Comparison of ENCODE assay signal across 8 cellular contexts in the genomic region with DNA sequence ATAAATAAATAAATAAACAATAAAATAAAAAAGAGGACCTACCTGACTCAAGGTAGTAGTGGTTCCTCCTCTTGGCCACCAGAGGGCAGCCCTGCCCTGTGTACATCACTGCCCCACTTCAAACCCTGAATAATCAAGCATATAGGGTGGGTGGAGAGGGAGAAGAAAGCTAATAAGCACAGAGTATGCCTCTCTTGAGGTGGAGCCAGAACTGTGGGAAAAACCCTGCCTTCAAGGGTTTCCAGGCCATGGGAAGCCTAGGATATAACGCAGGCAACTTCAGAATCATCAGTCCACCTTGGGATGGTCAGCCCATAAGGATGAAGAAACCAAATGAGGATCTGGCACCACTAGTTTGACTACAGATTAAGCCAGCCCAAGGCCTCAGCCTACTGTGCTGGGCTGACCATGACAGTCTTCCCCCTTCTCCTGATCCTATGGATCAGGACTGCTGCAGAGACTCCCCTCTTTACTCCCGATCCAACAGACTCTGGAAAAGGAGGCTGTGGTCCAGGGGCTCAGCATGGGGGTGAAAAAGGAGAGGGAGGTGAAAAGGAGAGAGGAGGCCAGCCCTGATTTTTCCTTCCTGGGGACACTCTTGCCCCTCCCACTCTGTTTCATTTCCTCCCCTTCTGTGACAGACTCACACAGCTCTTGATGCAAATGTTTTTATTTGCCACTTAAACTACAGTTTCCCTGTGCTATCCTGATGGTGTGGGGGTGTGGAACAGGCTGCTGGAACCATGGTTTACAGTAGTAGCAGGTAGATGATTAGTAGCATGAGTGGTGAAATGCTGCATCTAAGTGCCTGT. TPM values are rescaled to one million over a fixed set of nuclear protein-coding genes. Genes with fewer than 3 reads are reported as not detected.
DNase-seq lines count a peak whose midpoint lies in the region; ATAC-seq and TF ChIP-seq lines count a peak whose summit lies in the region.

No MANE protein-coding gene starts in this region.

- peaks cover 14% of the 10 kb centered on the region for H3K36me3 Mint-ChIP-seq in activated CD4-positive, alpha-beta T cell treated with anti-CD3 and anti-CD28 coated beads, Interleukin-2, amount 10 ng/mL, durations not matched to agents 24 days and 14 days (ENCODE audit: low read depth)

- peak; percentile 27 for DNase-seq in NCI-H2107 treated with DMSO at 0.1 percent for 48 hours (lab: John Stamatoyannopoulos, UW; ENCODE audit: unreplicated experiment)
- DNase-seq in NCI-H2107 (lab: John Stamatoyannopoulos, UW) = no peak
- no peak for DNase-seq in HFF-Myc (ENCODE audit: extremely low read depth, low read depth)
- peak; percentile 69 for DNase-seq in NCI-H2196 (lab: John Stamatoyannopoulos, UW; ENCODE audit: unreplicated experiment)
- DNase-seq in activated CD4-positive, alpha-beta T cell treated with anti-CD3 and anti-CD28 coated beads, Interleukin-2, amount 10 ng/mL, durations not matched to agents 24 days and 14 days = peak; percentile 79
- peak; percentile 18 for DNase-seq in effector CD8-positive, alpha-beta T cell (lab: John Stamatoyannopoulos, UW)
- peak in 1 of 3 donors; percentile 45 for DNase-seq in mucosa of descending colon
- no peak for DNase-seq in upper lobe of right lung

- H3K36me3 ChIP-seq in mucosa of descending colon (ENCODE audit: low read depth) (no peaks in the 10 kb centered on the region), upper lobe of right lung (peaks cover 67% of the 10 kb centered on the region)

- peaks cover 8% of the 10 kb centered on the region for H3K4me1 Mint-ChIP-seq in activated CD4-positive, alpha-beta T cell treated with anti-CD3 and anti-CD28 coated beads, Interleukin-2, amount 10 ng/mL, durations not matched to agents 24 days and 14 days

- H3K9me3 Mint-ChIP-seq in activated CD4-positive, alpha-beta T cell treated with anti-CD3 and anti-CD28 coated beads, Interleukin-2, amount 10 ng/mL, durations not matched to agents 24 days and 14 days = no peaks in the 10 kb centered on the region

- H3K9me3 ChIP-seq in mucosa of descending colon (no peaks in the 10 kb centered on the region), upper lobe of right lung (no peaks in the 10 kb centered on the region)

- H3K4me1 ChIP-seq in mucosa of descending colon (ENCODE audit: low read depth) = peaks cover 2% of the 10 kb centered on the region
- peaks cover 2% of the 10 kb centered on the region for H3K4me1 ChIP-seq in upper lobe of right lung

- no peak overlapping the region for H3K27ac ChIP-seq in upper lobe of right lung

- H3K27me3 Mint-ChIP-seq in activated CD4-positive, alpha-beta T cell treated with anti-CD3 and anti-CD28 coated beads, Interleukin-2, amount 10 ng/mL, durations not matched to agents 24 days and 14 days = no peaks in the 10 kb centered on the region

- H3K4me3 ChIP-seq in HFF-Myc (replicated peaks; ENCODE audit: low read depth, low read length) (no peak overlapping the region), mucosa of descending colon (no peak overlapping the region), upper lobe of right lung (no peak overlapping the region)

- no peak overlapping the region for H3K4me3 Mint-ChIP-seq in activated CD4-positive, alpha-beta T cell treated with anti-CD3 and anti-CD28 coated beads, Interleukin-2, amount 10 ng/mL, durations not matched to agents 24 days and 14 days

- intact Hi-C loops in activated CD4-positive, alpha-beta T cell treated with anti-CD3 and anti-CD28 coated beads, Interleukin-2, amount 10 ng/mL, durations not matched to agents 24 days and 14 days (cut with micrococcal nuclease) = loop anchor here (1.0 kb wide), 3 partner anchors 9 to 54 kb away; no protein-coding TSS in a partner anchor
- intact Hi-C loops in mucosa of descending colon (cut with DNase I, micrococcal nuclease) (no loop called here), upper lobe of right lung (cut with DNase I) (loop anchor here (10.0 kb wide), 1 partner anchor 58 kb away; a partner anchor contains a TSS)

- TF ChIP-seq CTCF in HFF-Myc (IDR thresholded peaks at IDR 0.05; ENCODE audit: low read depth, low read length, missing control alignments) = peak; percentile 87
- TF ChIP-seq CTCF in mucosa of descending colon (IDR thresholded peaks at IDR 0.05) = peak; percentile 74
- peak; percentile 95 for TF ChIP-seq CTCF in upper lobe of right lung (IDR thresholded peaks at IDR 0.05)

- peak; percentile 84 for ATAC-seq in mucosa of descending colon
- ATAC-seq in upper lobe of right lung = peak; percentile 91

- H3K27ac Mint-ChIP-seq in activated CD4-positive, alpha-beta T cell treated with anti-CD3 and anti-CD28 coated beads, Interleukin-2, amount 10 ng/mL, durations not matched to agents 24 days and 14 days = no peak overlapping the region

- H3K27me3 ChIP-seq in upper lobe of right lung = no peaks in the 10 kb centered on the region

RNA-seq across cellular contexts. Expression of a gene that starts 10.1 kb away (rescaled TPM):
- 1.1 and 1.3 TPM in 2 replicates for total RNA-seq in activated CD4-positive, alpha-beta T cell treated with anti-CD3 and anti-CD28 coated beads, Interleukin-2, amount 10 ng/mL, durations not matched to agents 24 days and 14 days
- total RNA-seq in mucosa of descending colon (10 to 100 TPM; 23.7 to 34.1 (median 31.4) TPM), upper lobe of right lung (20.5 TPM)

RNA-seq across cellular contexts. Expression of a gene that starts 36.5 kb away (rescaled TPM):
- total RNA-seq in activated CD4-positive, alpha-beta T cell treated with anti-CD3 and anti-CD28 coated beads, Interleukin-2, amount 10 ng/mL, durations not matched to agents 24 days and 14 days = 17.8 TPM in 2 replicates
- total RNA-seq in mucosa of descending colon (10 to 100 TPM; 11.2 to 13.7 (median 11.7) TPM), upper lobe of right lung (28.3 TPM)

RNA-seq across cellular contexts. Expression of a gene that starts 36.6 kb away (rescaled TPM):
- 4.6 and 5.6 TPM in 2 replicates for total RNA-seq in activated CD4-positive, alpha-beta T cell treated with anti-CD3 and anti-CD28 coated beads, Interleukin-2, amount 10 ng/mL, durations not matched to agents 24 days and 14 days
- total RNA-seq in mucosa of descending colon = 10 to 100 TPM; 30.7 to 45.7 (median 37.7) TPM
- total RNA-seq in upper lobe of right lung = 43.8 TPM

RNA-seq across cellular contexts. Expression of a gene that starts 43.7 kb away (rescaled TPM):
- 2.2 and 2.4 TPM in 2 replicates for total RNA-seq in activated CD4-positive, alpha-beta T cell treated with anti-CD3 and anti-CD28 coated beads, Interleukin-2, amount 10 ng/mL, durations not matched to agents 24 days and 14 days
- total RNA-seq in mucosa of descending colon (1 to 10 TPM; 1.9 to 2.7 (median 2.6) TPM), upper lobe of right lung (3.8 TPM)

RNA-seq across cellular contexts. Expression of a gene that starts 60.0 kb away (rescaled TPM):
- 38.1 and 42.2 TPM in 2 replicates for total RNA-seq in activated CD4-positive, alpha-beta T cell treated with anti-CD3 and anti-CD28 coated beads, Interleukin-2, amount 10 ng/mL, durations not matched to agents 24 days and 14 days
- 10 to 100 TPM; 48.8 to 83.7 (median 55.0) TPM for total RNA-seq in mucosa of descending colon
- total RNA-seq in upper lobe of right lung = 29.4 TPM

Comparison
In these comparisons a context has a peak if more than half of its experiments do, and no peak if none do; other contexts are left out.
1. DNase-seq: peak in NCI-H2107 treated with DMSO at 0.1 percent for 48 hours (single experiment), NCI-H2196 (single experiment), activated CD4-positive, alpha-beta T cell treated with anti-CD3 and anti-CD28 coated beads, Interleukin-2, amount 10 ng/mL, durations not matched to agents 24 days and 14 days (single experiment) and effector CD8-positive, alpha-beta T cell (single experiment); none in NCI-H2107 (single experiment), HFF-Myc (single experiment) and upper lobe of right lung (single experiment).
2. intact Hi-C loops: an anchor here in activated CD4-positive, alpha-beta T cell treated with anti-CD3 and anti-CD28 coated beads, Interleukin-2, amount 10 ng/mL, durations not matched to agents 24 days and 14 days (1.0 kb wide) and upper lobe of right lung (10.0 kb wide); none called in mucosa of descending colon.
3. Peak in every context shown above with its lines, with median percentiles within 50 percentile points of each other: CTCF ChIP-seq.